In genomic region chr1:95018602-95019369, GRCh38 we compare ENCODE assay signal across 14 cellular contexts. TPM values are rescaled to one million over a fixed set of nuclear protein-coding genes. Genes with fewer than 3 reads are reported as not detected.
A peak's percentile ranks its signal among the peaks of the same experiment; 100 is the strongest.
DNase-seq lines count a peak whose midpoint lies in the region; ATAC-seq and TF ChIP-seq lines count a peak whose summit lies in the region.
"Had no signal": no experiment of that assay in that cellular context is flagged by ENCODE, and none has a peak within 500 bp of the region (broad histone marks: within the 10 kb centered on the region; RNA-seq: fewer than 3 reads in every experiment).

No MANE protein-coding gene starts in this region.

- no peaks in the 10 kb centered on the region for H3K27me3 Mint-ChIP-seq in osteocyte (ENCODE audit: unreplicated experiment)
- H3K27me3 Mint-ChIP-seq: CD4-positive, CD25-positive, alpha-beta regulatory T cell had no signal

- no peaks in the 10 kb centered on the region for H3K36me3 Mint-ChIP-seq in osteocyte (ENCODE audit: unreplicated experiment)

- no peak overlapping the region for H3K4me3 Mint-ChIP-seq in osteocyte (ENCODE audit: unreplicated experiment)
- H3K4me3 Mint-ChIP-seq: activated T-cell treated with anti-CD3 and anti-CD28 coated beads, Interleukin-2, amount 50 U/mL, for 4 hours; CD4-positive, CD25-positive, alpha-beta regulatory T cell; T-helper 1 cell treated with Interleukin-12 subunit alpha and Interleukin-12 subunit beta and Interleukin-4 antibody, amounts not matched to agents 30 μg/mL and 1 μg/mL, for 36 hours had no signal

- peak overlapping the region; percentile 65 for H3K27ac Mint-ChIP-seq in osteocyte (ENCODE audit: unreplicated experiment)
- H3K27ac Mint-ChIP-seq: CD4-positive, CD25-positive, alpha-beta regulatory T cell; T-helper 1 cell treated with Interleukin-12 subunit alpha and Interleukin-12 subunit beta and Interleukin-4 antibody, amounts not matched to agents 30 μg/mL and 1 μg/mL, for 36 hours had no signal

- DNase-seq in ELR (ENCODE audit: low read depth) (peak; percentile 51), SK-N-DZ (ENCODE audit: low spot score) (peak; percentile 18), fibroblast of peridontal ligament (ENCODE audit: extremely low read depth) (peak; percentile 52), osteocyte (ENCODE audit: extremely low spot score, unreplicated experiment) (no peak), NCI-H1105 (lab: John Stamatoyannopoulos, UW) (no peak), iPS-NIHi11 (ENCODE audit: low spot score) (no peak), LoVo (ENCODE audit: low spot score) (no peak)
- DNase-seq: activated CD4-positive, alpha-beta T cell treated with anti-CD3 and anti-CD28 coated beads for 4 hours; activated T-cell treated with anti-CD3 and anti-CD28 coated beads, Interleukin-2, amount 50 U/mL, for 4 hours; CD4-positive, CD25-positive, alpha-beta regulatory T cell; NCI-H2081; right cardiac atrium had no signal

- no peaks in the 10 kb centered on the region for H3K9me3 Mint-ChIP-seq in osteocyte (ENCODE audit: unreplicated experiment)
- H3K9me3 Mint-ChIP-seq: activated T-cell treated with anti-CD3 and anti-CD28 coated beads, Interleukin-2, amount 50 U/mL, for 4 hours; CD4-positive, CD25-positive, alpha-beta regulatory T cell; T-helper 1 cell treated with Interleukin-12 subunit alpha and Interleukin-12 subunit beta and Interleukin-4 antibody, amounts not matched to agents 30 μg/mL and 1 μg/mL, for 36 hours had no signal

- no peak for TF ChIP-seq CTCF in osteocyte (IDR thresholded peaks at IDR 0.05)

- ATAC-seq in GM19452 (IDR thresholded peaks at IDR 0.05; ENCODE audit: unreplicated experiment) = no peak
- ATAC-seq: activated T-cell treated with anti-CD3 and anti-CD28 coated beads, Interleukin-2, amount 50 U/mL, for 4 hours; right cardiac atrium had no signal

- peaks cover 59% of the 10 kb centered on the region for H3K4me1 Mint-ChIP-seq in osteocyte (ENCODE audit: unreplicated experiment)
- H3K4me1 Mint-ChIP-seq: CD4-positive, CD25-positive, alpha-beta regulatory T cell had no signal

RNA-seq across cellular contexts. Expression of gene ALG14, which starts 54.0 kb away (rescaled TPM):
- polyA plus RNA-seq in SK-N-DZ (2014; cell fraction: cytosol; rRNA removed) = 1.5 and 2.0 TPM in 2 replicates
- polyA plus RNA-seq in SK-N-DZ (2014; cell fraction: nucleus; rRNA removed) = 0.70 and 1.1 TPM in 2 replicates
- 5.5 and 6.0 TPM in 2 replicates for total RNA-seq in osteocyte

Comparison
In these comparisons a context has a peak if more than half of its experiments do, and no peak if none do; other contexts are left out.
1. DNase-seq: peak in ELR (single experiment), SK-N-DZ (single experiment) and fibroblast of peridontal ligament (single experiment); none in osteocyte (single experiment), NCI-H1105 (single experiment), iPS-NIHi11 (single experiment) and LoVo (single experiment).